ENCODE assay signal across 1 cellular context in genomic region chr2:9071032-9071431, GRCh38.
TF ChIP-seq lines count a peak whose summit lies in the region.

No MANE protein-coding gene starts in this region.

TF ChIP-seq in K562, 482 proteins besides CTCF, POLR2A, EP300 and RAD21 (continued from another document):
- TF ChIP-seq MGA (IDR thresholded peaks at IDR 0.05) = peak; percentile 45
- TF ChIP-seq EHMT2 (IDR thresholded peaks at IDR 0.05) = peak; percentile 34; the same call in 1 of the 2 replicates
- peak; percentile 88 for TF ChIP-seq RAD51 (IDR thresholded peaks at IDR 0.05; ENCODE audit: borderline replicate concordance, low read depth)
- TF ChIP-seq ATF3 (IDR thresholded peaks at IDR 0.05) = peak; percentile 88
- TF ChIP-seq ATF3 (CRISPR knock-in tag; conservative IDR thresholded peaks at IDR 0.05) = no peak
- peak; percentile 82 for TF ChIP-seq JUND (IDR thresholded peaks at IDR 0.05; ENCODE audit: borderline replicate concordance, low read depth, low read length)
- TF ChIP-seq JUND (tag; IDR thresholded peaks at IDR 0.05; ENCODE audit: borderline replicate concordance, low read depth, low read length) = peak; percentile 73; the same call in 1 of the 3 replicates
- peak; percentile 71; the same call in 1 of the 2 replicates for TF ChIP-seq MAX (CRISPR knock-in tag; IDR thresholded peaks at IDR 0.05)
- peak; percentile 47 for TF ChIP-seq ARID1B (IDR thresholded peaks at IDR 0.05)
- peak; percentile 89 for TF ChIP-seq USF1 (CRISPR knock-in tag; IDR thresholded peaks at IDR 0.05)
- no peak for TF ChIP-seq TCF7 (IDR thresholded peaks at IDR 0.05; ENCODE audit: borderline replicate concordance)
- peak; percentile 40; the same call in 1 of the 2 replicates for TF ChIP-seq BHLHE40 (IDR thresholded peaks at IDR 0.05; ENCODE audit: low read length)
- peak; percentile 11 for TF ChIP-seq FOS (IDR thresholded peaks at IDR 0.05; ENCODE audit: extremely low read depth, insufficient read length)
- no peak for TF ChIP-seq PHB2 (IDR thresholded peaks at IDR 0.05; ENCODE audit: low read depth)
- 0 out of 2 replicates have a peak, but pooled peaks have one; percentile 28 for TF ChIP-seq ZNF592 (IDR thresholded peaks at IDR 0.05)
- peak; percentile 69; the same call in 1 of the 2 replicates for TF ChIP-seq TOE1 (IDR thresholded peaks at IDR 0.05; ENCODE audit: borderline replicate concordance)
- no peak for TF ChIP-seq TOE1 (CRISPR knock-in tag; IDR thresholded peaks at IDR 0.05; ENCODE audit: borderline replicate concordance, low read depth)
- 0 out of 2 replicates have a peak, but pooled peaks have one; percentile 19 for TF ChIP-seq EP400 (IDR thresholded peaks at IDR 0.05)
- TF ChIP-seq FUS (optimal IDR thresholded peaks at IDR 0.05; ENCODE audit: low read depth, low read length) = no peak
- no peak for TF ChIP-seq REST (CRISPR knock-in tag; IDR thresholded peaks at IDR 0.05; ENCODE audit: low read depth)
- TF ChIP-seq FOSL1 (tag; conservative IDR thresholded peaks at IDR 0.05) = peak; percentile 87
- TF ChIP-seq L3MBTL2 (IDR thresholded peaks at IDR 0.05) = peak; percentile 46; the same call in 1 of the 2 replicates
